19 cellular contexts compared by ENCODE assay signal in genomic region chr17:77306790-77307478, GRCh38.
DNase-seq lines count a peak whose midpoint lies in the region; ATAC-seq and TF ChIP-seq lines count a peak whose summit lies in the region.
"Had no signal": no experiment of that assay in that cellular context is flagged by ENCODE, and none has a peak within 500 bp of the region (broad histone marks: within the 10 kb centered on the region; RNA-seq: fewer than 3 reads in every experiment).

No MANE protein-coding gene starts in this region.

- no peaks in the 10 kb centered on the region for H4K20me1 ChIP-seq in smooth muscle cell (ENCODE audit: low read depth)

- CTCF ChIA-PET in Panc1 (lab: Charles Lee): no interaction called here

- H3K4me1 ChIP-seq in Panc1 (ENCODE audit: control insufficient read depth, insufficient read depth, low read length) (peaks cover 91% of the 10 kb centered on the region), colonic mucosa (peaks cover 16% of the 10 kb centered on the region), mucosa of descending colon (ENCODE audit: low read depth) (peaks cover 35% of the 10 kb centered on the region), smooth muscle cell (ENCODE audit: low read depth) (peaks cover 18% of the 10 kb centered on the region)

- H3K79me2 ChIP-seq in smooth muscle cell (ENCODE audit: low read depth): peaks cover 3% of the 10 kb centered on the region

- POLR2A ChIA-PET in Panc1 (lab: Charles Lee): no interaction called here

- H3K4me3 ChIP-seq in Panc1 (ENCODE audit: low read depth in 2 of 2, low read length in 2 of 2) (no peak overlapping the region), colonic mucosa (no peak overlapping the region), mucosa of descending colon (no peak overlapping the region), smooth muscle cell (no peak overlapping the region)
- H3K4me3 ChIP-seq: left lung, ovary, spleen, suprapubic skin had no signal

- H3F3A ChIP-seq in smooth muscle cell (ENCODE audit: low read depth): peaks cover 7% of the 10 kb centered on the region

- TF ChIP-seq CTCF in Panc1 (IDR thresholded peaks at IDR 0.05) (no peak), colonic mucosa (IDR thresholded peaks at IDR 0.05) (no peak), mucosa of descending colon (IDR thresholded peaks at IDR 0.05) (no peak), smooth muscle cell (IDR thresholded peaks at IDR 0.05; ENCODE audit: borderline replicate concordance, insufficient read depth, poor library complexity, severe bottlenecking) (no peak)

- DNase-seq in Panc1 (ENCODE audit: low read depth, low spot score): no peak
- peak; percentile 61 for DNase-seq in colonic mucosa
- peak; percentile 43 to 69 (median 68) for DNase-seq in mucosa of descending colon
- no peak for DNase-seq in smooth muscle cell (lab: John Stamatoyannopoulos, UW; ENCODE audit: unreplicated experiment)
- DNase-seq in NCI-H187 (lab: John Stamatoyannopoulos, UW): no peak
- no peak for DNase-seq in NCI-H510A (lab: John Stamatoyannopoulos, UW)
- no peak for DNase-seq in cardiac septum (ENCODE audit: low spot score)
- DNase-seq: activated CD4-positive, alpha-beta T cell treated with anti-CD3 and anti-CD28 coated beads for 4 hours; activated CD8-positive, alpha-beta memory T cell treated with anti-CD3 and anti-CD28 coated beads, Interleukin-2, amount 50 U/mL, for 4 hours; activated gamma-delta T cell; anterior cingulate cortex; left lung; NCI-H1436; NCI-H2171 treated with DMSO at 0.1 percent for 48 hours; NCI-H748 treated with DMSO at 0.1 percent for 48 hours; ovary; spleen; stimulated activated CD8-positive, alpha-beta memory T cell treated with anti-CD3 and anti-CD28 coated beads, Interleukin-4, amount 100 ng/mL, for 48 hours had no signal

- intact Hi-C loops in Panc1 (cut with micrococcal nuclease; ENCODE audit: unreplicated experiment): no loop called here
- intact Hi-C loops in colonic mucosa (cut with DNase I): no loop called here
- intact Hi-C loops in mucosa of descending colon (cut with DNase I, micrococcal nuclease): no loop called here
- intact Hi-C loops in cardiac septum (cut with DNase I): no loop called here

- peak overlapping the region; percentile 47 for H3K4me2 ChIP-seq in smooth muscle cell

- H3K9ac ChIP-seq in colonic mucosa (ENCODE audit: low read depth in 2 of 2, low read length in 2 of 2) (peak overlapping the region in 1 of 2 donors; percentile 51), smooth muscle cell (ENCODE audit: low read depth) (no peak overlapping the region)

- no peak overlapping the region for H2AFZ ChIP-seq in smooth muscle cell (ENCODE audit: low read depth)

- no TSS peak for BruUV-seq in Panc1 (replicated peaks; lab: Mats Ljungman, UMichigan)

- H3K27ac ChIP-seq in Panc1 (ENCODE audit: low read length) (peak overlapping the region; percentile 83), colonic mucosa (no peak overlapping the region), smooth muscle cell (ENCODE audit: low read depth) (no peak overlapping the region)
- H3K27ac ChIP-seq: left lung, ovary, spleen, suprapubic skin had no signal

- H3K27me3 ChIP-seq in Panc1 (ENCODE audit: control insufficient read depth, insufficient read depth, low read length): no peaks in the 10 kb centered on the region
- H3K27me3 ChIP-seq in colonic mucosa: no peaks in the 10 kb centered on the region
- H3K27me3 ChIP-seq in smooth muscle cell (ENCODE audit: low read depth): no peaks in the 10 kb centered on the region
- H3K27me3 ChIP-seq: left lung, ovary, spleen, suprapubic skin had no signal

- peak; percentile 11 for ATAC-seq in Panc1
- ATAC-seq in mucosa of descending colon: peak; percentile 50
- ATAC-seq: left lung had no signal

- H3K36me3 ChIP-seq in Panc1 (ENCODE audit: control insufficient read depth, insufficient read depth, low read length): peaks cover 2% of the 10 kb centered on the region
- H3K36me3 ChIP-seq in colonic mucosa: no peaks in the 10 kb centered on the region
- no peaks in the 10 kb centered on the region for H3K36me3 ChIP-seq in mucosa of descending colon (ENCODE audit: low read depth)
- H3K36me3 ChIP-seq in smooth muscle cell (ENCODE audit: low read depth): no peaks in the 10 kb centered on the region
- H3K36me3 ChIP-seq: left lung, ovary, suprapubic skin had no signal

- WGBS in smooth muscle cell (ENCODE audit: low lambda C conversion rate): 70% methylated on average over 18 of the region's 18 CpGs

- in situ Hi-C loops in Panc1 (cut with HindIII; ENCODE audit: low pct_unique_long_range_greater_than_20kb, low sequenced_read_pairs): no loop called here

- no peaks in the 10 kb centered on the region for H3K9me3 ChIP-seq in Panc1 (ENCODE audit: control insufficient read depth, insufficient read depth, low read depth, low read length)
- no peaks in the 10 kb centered on the region for H3K9me3 ChIP-seq in colonic mucosa
- no peaks in the 10 kb centered on the region for H3K9me3 ChIP-seq in mucosa of descending colon
- H3K9me3 ChIP-seq in smooth muscle cell (replicated peaks; ENCODE audit: low read depth): no peaks in the 10 kb centered on the region
- H3K9me3 ChIP-seq: left lung, ovary, spleen, suprapubic skin had no signal

Comparison
In these comparisons a context has a peak if more than half of its experiments do, and no peak if none do; other contexts are left out.
1. DNase-seq: peak in colonic mucosa (single experiment) and mucosa of descending colon (3 of 3); none in Panc1 (single experiment), smooth muscle cell (single experiment), NCI-H187 (0 of 2), NCI-H510A (single experiment) and cardiac septum (single experiment).